Comparison of ENCODE assay signal across 13 cellular contexts in genomic region chr1:153699116-153699515, GRCh38. TPM values are rescaled to one million over a fixed set of nuclear protein-coding genes. Genes with fewer than 3 reads are reported as not detected.
A peak's percentile ranks its signal among the peaks of the same experiment; 100 is the strongest.
DNase-seq lines count a peak whose midpoint lies in the region; ATAC-seq and TF ChIP-seq lines count a peak whose summit lies in the region.
"Had no signal": no experiment of that assay in that cellular context is flagged by ENCODE, and none has a peak within 500 bp of the region (broad histone marks: within the 10 kb centered on the region; RNA-seq: fewer than 3 reads in every experiment).

No MANE protein-coding gene starts in this region.

- no peaks in the 10 kb centered on the region for H3K4me1 ChIP-seq in Peyer's patch
- H3K4me1 ChIP-seq: prostate gland had no signal

- TF ChIP-seq CTCF in AG09309 (IDR thresholded peaks at IDR 0.05; ENCODE audit: control insufficient read depth, insufficient read depth, low read depth, low read length, missing control alignments) = no peak
- TF ChIP-seq CTCF in Peyer's patch (IDR thresholded peaks at IDR 0.05) = no peak
- TF ChIP-seq CTCF in progenitor cell of endocrine pancreas (IDR thresholded peaks at IDR 0.05; ENCODE audit: unreplicated experiment) = no peak

- H3K4me3 ChIP-seq in AG09309 (ENCODE audit: control insufficient read depth, low read depth, low read length) (no peak overlapping the region), Peyer's patch (no peak overlapping the region)
- H3K4me3 ChIP-seq: prostate gland had no signal

- H3K27ac Mint-ChIP-seq in progenitor cell of endocrine pancreas = peak overlapping the region; percentile 56
- no peak overlapping the region for H3K27ac Mint-ChIP-seq in effector memory CD8-positive, alpha-beta T cell

- peak overlapping the region in 3 of 4 donors; percentile 22 to 84 (median 35) for H3K27ac ChIP-seq in Peyer's patch
- H3K27ac ChIP-seq: C4-2B, prostate gland had no signal

- no peaks in the 10 kb centered on the region for H3K36me3 ChIP-seq in Peyer's patch
- H3K36me3 ChIP-seq: prostate gland had no signal

- H3K27me3 ChIP-seq in Peyer's patch = no peaks in the 10 kb centered on the region

- TF ChIP-seq POLR2A in Peyer's patch (IDR thresholded peaks at IDR 0.05) = no peak

- no peaks in the 10 kb centered on the region for H3K36me3 Mint-ChIP-seq in progenitor cell of endocrine pancreas (ENCODE audit: insufficient read depth)
- H3K36me3 Mint-ChIP-seq in effector memory CD8-positive, alpha-beta T cell (ENCODE audit: insufficient read depth) = peaks cover 3% of the 10 kb centered on the region

- H3K27me3 Mint-ChIP-seq in progenitor cell of endocrine pancreas = no peaks in the 10 kb centered on the region
- peaks cover 0 to 10% of the 10 kb centered on the region in 2 donors for H3K27me3 Mint-ChIP-seq in effector memory CD8-positive, alpha-beta T cell

- no peaks in the 10 kb centered on the region for H3K9me3 ChIP-seq in Peyer's patch
- H3K9me3 ChIP-seq: prostate gland had no signal

- H3K9me3 Mint-ChIP-seq in progenitor cell of endocrine pancreas (ENCODE audit: low read depth) = no peaks in the 10 kb centered on the region
- no peaks in the 10 kb centered on the region for H3K9me3 Mint-ChIP-seq in effector memory CD8-positive, alpha-beta T cell

- peaks cover 14% of the 10 kb centered on the region for H3K4me1 Mint-ChIP-seq in progenitor cell of endocrine pancreas (ENCODE audit: low read depth)
- H3K4me1 Mint-ChIP-seq in effector memory CD8-positive, alpha-beta T cell (ENCODE audit: low read depth in 2 of 2) = no peaks in the 10 kb centered on the region

- peak; percentile 10 for DNase-seq in AG09309 (ENCODE audit: low read depth)
- DNase-seq in Peyer's patch = no peak
- DNase-seq in fibroblast of peridontal ligament (ENCODE audit: extremely low read depth) = peak; percentile 69
- no peak for DNase-seq in progenitor cell of endocrine pancreas (ENCODE audit: low spot score, unreplicated experiment)
- DNase-seq in SIG-M5 treated with dmso at 0.1 percent for 504 hours (lab: John Stamatoyannopoulos, UW; ENCODE audit: unreplicated experiment) = no peak
- DNase-seq in amniotic stem cell (lab: John Stamatoyannopoulos, UW) = no peak
- DNase-seq in effector memory CD8-positive, alpha-beta T cell = no peak
- DNase-seq: activated gamma-delta T cell, NCI-H187, OCI-M1 had no signal

- no peak overlapping the region for H3K4me3 Mint-ChIP-seq in progenitor cell of endocrine pancreas (ENCODE audit: low read depth)
- no peak overlapping the region for H3K4me3 Mint-ChIP-seq in effector memory CD8-positive, alpha-beta T cell

- ATAC-seq in HG02623 (IDR thresholded peaks at IDR 0.05; ENCODE audit: unreplicated experiment) = no peak
- no peak for ATAC-seq in effector memory CD8-positive, alpha-beta T cell (replicated peaks)

RNA-seq across cellular contexts. Expression of gene NPR1, which starts 20.6 kb away (rescaled TPM):
- total RNA-seq in Peyer's patch (10 to 100 TPM in 2 of 4 donors, 1 to 10 TPM in 2; 5.0 to 17.3 (median 10.9) TPM), progenitor cell of endocrine pancreas (0.41 and 0.51 TPM in 2 replicates)

RNA-seq across cellular contexts. Expression of gene ILF2, which starts 28.3 kb away (rescaled TPM):
- total RNA-seq in Peyer's patch (10 to 100 TPM; 31.4 to 67.7 (median 47.2) TPM), progenitor cell of endocrine pancreas (261 and 262 TPM in 2 replicates)

RNA-seq across cellular contexts. Expression of gene INTS3, which starts 28.7 kb away (rescaled TPM):
- 10 to 100 TPM; 24.3 to 75.1 (median 42.4) TPM for total RNA-seq in Peyer's patch
- 145 and 152 TPM in 2 replicates for total RNA-seq in progenitor cell of endocrine pancreas

RNA-seq across cellular contexts. Expression of gene SNAPIN, which starts 40.6 kb away (rescaled TPM):
- 10 to 100 TPM; 15.4 to 29.7 (median 28.1) TPM for total RNA-seq in Peyer's patch
- 38.0 and 42.3 TPM in 2 replicates for total RNA-seq in progenitor cell of endocrine pancreas

Comparison
In these comparisons a context has a peak if more than half of its experiments do, and no peak if none do; other contexts are left out.
1. DNase-seq: peak in AG09309 (single experiment) and fibroblast of peridontal ligament (single experiment); none in Peyer's patch (0 of 3), progenitor cell of endocrine pancreas (single experiment), SIG-M5 treated with dmso at 0.1 percent for 504 hours (single experiment), amniotic stem cell (single experiment) and effector memory CD8-positive, alpha-beta T cell (0 of 3).